In genomic region chr5:8176101-8176693, GRCh38 we compare ENCODE assay signal across 1 cellular context.
TF ChIP-seq lines count a peak whose summit lies in the region.

No MANE protein-coding gene starts in this region.

TF ChIP-seq in H1, 55 proteins besides CTCF, POLR2A, EP300 and RAD21:
- no peak for TF ChIP-seq NRF1 (IDR thresholded peaks at IDR 0.05; ENCODE audit: low read depth, low read length)
- no peak for TF ChIP-seq GABPA (IDR thresholded peaks at IDR 0.05; ENCODE audit: borderline replicate concordance, insufficient read depth, low read length)
- TF ChIP-seq SAP30 (IDR thresholded peaks at IDR 0.05; ENCODE audit: insufficient read depth, insufficient replicate concordance, low read length), result no peak
- TF ChIP-seq CEBPB (IDR thresholded peaks at IDR 0.05; ENCODE audit: low read depth, low read length), result peak; percentile 97
- no peak for TF ChIP-seq CBX8 (IDR thresholded peaks at IDR 0.05; ENCODE audit: borderline replicate concordance, low read depth, low read length)
- no peak for TF ChIP-seq PHF8 (conservative IDR thresholded peaks at IDR 0.05; ENCODE audit: low read depth, low read length)
- no peak for TF ChIP-seq ZNF274 (IDR thresholded peaks at IDR 0.05; ENCODE audit: borderline replicate concordance, extremely low read depth, low read length)
- TF ChIP-seq SIX5 (IDR thresholded peaks at IDR 0.05; ENCODE audit: low read depth, low read length), result no peak
- no peak for TF ChIP-seq TBP (IDR thresholded peaks at IDR 0.05; ENCODE audit: low read depth, low read length)
